In the genomic region with DNA sequence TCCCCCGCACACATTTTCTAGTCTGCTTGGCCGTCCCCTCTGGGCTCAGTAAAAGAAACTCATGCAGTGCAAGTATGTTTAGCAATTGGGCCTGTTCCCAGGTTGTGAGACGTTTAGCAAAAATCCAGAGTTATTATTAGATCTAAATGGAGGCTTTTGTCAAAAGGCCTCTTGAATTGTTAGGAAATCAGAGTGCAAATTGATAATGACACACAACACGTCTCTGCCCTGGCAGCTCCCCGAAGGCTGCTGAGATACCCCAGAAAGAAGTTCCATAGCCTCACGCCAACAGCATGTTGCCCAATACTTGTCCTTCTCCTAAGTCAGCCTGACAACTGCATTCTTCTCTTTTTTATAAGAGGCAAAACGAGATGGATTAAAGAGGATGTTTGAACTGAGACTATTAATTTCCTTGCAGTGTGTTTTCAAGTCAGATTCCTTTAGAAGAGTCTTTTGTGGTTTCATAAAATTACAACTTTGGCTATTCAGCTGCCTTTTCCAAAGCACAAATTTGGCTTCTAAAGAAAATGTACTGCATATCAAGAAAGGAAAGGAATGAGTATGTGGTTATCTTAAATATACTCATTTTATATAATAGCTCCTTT, we compare ENCODE assay signal across 9 cellular contexts.
A peak's percentile ranks its signal among the peaks of the same experiment; 100 is the strongest.
DNase-seq lines count a peak whose midpoint lies in the region; ATAC-seq and TF ChIP-seq lines count a peak whose summit lies in the region.
"Had no signal": no experiment of that assay in that cellular context is flagged by ENCODE, and none has a peak within 500 bp of the region (broad histone marks: within the 10 kb centered on the region; RNA-seq: fewer than 3 reads in every experiment).

No MANE protein-coding gene starts in this region.

- no peak for ATAC-seq in naive thymus-derived CD4-positive, alpha-beta T cell
- ATAC-seq in GM18519 (IDR thresholded peaks at IDR 0.05; ENCODE audit: low FRiP score, unreplicated experiment), result no peak

- no peak overlapping the region for H3K4me3 Mint-ChIP-seq in nephron
- no peak overlapping the region for H3K4me3 Mint-ChIP-seq in naive thymus-derived CD4-positive, alpha-beta T cell
- H3K4me3 Mint-ChIP-seq: immature natural killer cell had no signal

- H3K27me3 ChIP-seq in SJCRH30, result no peaks in the 10 kb centered on the region
- no peaks in the 10 kb centered on the region for H3K27me3 ChIP-seq in uterus
- no peaks in the 10 kb centered on the region for H3K27me3 ChIP-seq in naive thymus-derived CD4-positive, alpha-beta T cell (ENCODE audit: control insufficient read depth in 2 of 2, insufficient read depth in 2 of 2, low read length in 2 of 2)

- peak overlapping the region in 2 of 3 experiments; percentile 82 to 86 for H3K27ac Mint-ChIP-seq in nephron
- no peak overlapping the region for H3K27ac Mint-ChIP-seq in naive thymus-derived CD4-positive, alpha-beta T cell
- H3K27ac Mint-ChIP-seq: immature natural killer cell had no signal

- DNase-seq in SJCRH30 (peak in 1 of 2 experiments; percentile 46), fibroblast of mammary gland (ENCODE audit: low read depth) (peak; percentile 82), uterus (peak; percentile 78 to 81), NCI-H1048 (lab: John Stamatoyannopoulos, UW) (no peak)
- no peak for DNase-seq in naive thymus-derived CD4-positive, alpha-beta T cell
- DNase-seq: activated CD4-positive, alpha-beta T cell treated with anti-CD3 and anti-CD28 coated beads for 48 hours; immature natural killer cell had no signal

- intact Hi-C loops in uterus (cut with DNase I; ENCODE audit: low total_unique reads), result no loop called here
- intact Hi-C loops in naive thymus-derived CD4-positive, alpha-beta T cell (cut with micrococcal nuclease), result no loop called here

- peak overlapping the region; percentile 7; the same call in 1 of the 2 replicates for H3K27ac ChIP-seq in SJCRH30
- peak overlapping the region; percentile 52 to 63 for H3K27ac ChIP-seq in uterus
- no peak overlapping the region for H3K27ac ChIP-seq in naive thymus-derived CD4-positive, alpha-beta T cell (ENCODE audit: low read depth, low read length)

- no peak overlapping the region for H3K4me3 ChIP-seq in SJCRH30
- H3K4me3 ChIP-seq in fibroblast of mammary gland (ENCODE audit: control insufficient read depth, low read depth, low read length), result no peak overlapping the region
- H3K4me3 ChIP-seq in uterus, result no peak overlapping the region
- H3K4me3 ChIP-seq in naive thymus-derived CD4-positive, alpha-beta T cell (ENCODE audit: low read length), result no peak overlapping the region

- H3K36me3 Mint-ChIP-seq in nephron (ENCODE audit: low read depth), result no peaks in the 10 kb centered on the region
- no peaks in the 10 kb centered on the region for H3K36me3 Mint-ChIP-seq in naive thymus-derived CD4-positive, alpha-beta T cell

- H3K4me1 Mint-ChIP-seq in nephron, result peaks cover 24% of the 10 kb centered on the region
- H3K4me1 Mint-ChIP-seq in naive thymus-derived CD4-positive, alpha-beta T cell, result no peaks in the 10 kb centered on the region
- H3K4me1 Mint-ChIP-seq: immature natural killer cell had no signal

- CTCF ChIA-PET in naive thymus-derived CD4-positive, alpha-beta T cell (lab: Charles Lee), result interaction anchor here (1.0 kb wide), 1 partner anchor 12 kb away, joined by 5 read pairs; no protein-coding TSS in a partner anchor

- TF ChIP-seq CTCF in fibroblast of mammary gland (conservative IDR thresholded peaks at IDR 0.05; ENCODE audit: control insufficient read depth, insufficient read depth, low read depth, low read length) (no peak), nephron (IDR thresholded peaks at IDR 0.05; ENCODE audit: unreplicated experiment in 3 of 3) (no peak), uterus (IDR thresholded peaks at IDR 0.05) (no peak)

- TF ChIP-seq POLR2A in uterus (IDR thresholded peaks at IDR 0.05), result no peak

- no peaks in the 10 kb centered on the region for H3K36me3 ChIP-seq in SJCRH30
- no peaks in the 10 kb centered on the region for H3K36me3 ChIP-seq in uterus
- no peaks in the 10 kb centered on the region for H3K36me3 ChIP-seq in naive thymus-derived CD4-positive, alpha-beta T cell (ENCODE audit: control insufficient read depth in 2 of 3, insufficient read depth in 3 of 3, low read length in 3 of 3)

- no peaks in the 10 kb centered on the region for H3K9me3 Mint-ChIP-seq in nephron
- peaks cover 0 to 3% (median 0%) of the 10 kb centered on the region in 11 donors for H3K9me3 Mint-ChIP-seq in naive thymus-derived CD4-positive, alpha-beta T cell

- no peaks in the 10 kb centered on the region; the same call in 1 of the 2 replicates for H3K9me3 ChIP-seq in SJCRH30 (replicated peaks)
- H3K9me3 ChIP-seq in uterus, result no peaks in the 10 kb centered on the region
- no peaks in the 10 kb centered on the region for H3K9me3 ChIP-seq in naive thymus-derived CD4-positive, alpha-beta T cell (ENCODE audit: control insufficient read depth in 2 of 3, low read length in 3 of 3)

- no peaks in the 10 kb centered on the region for H3K27me3 Mint-ChIP-seq in nephron (ENCODE audit: low read depth)
- peaks cover 0 to 28% (median 9%) of the 10 kb centered on the region in 5 donors for H3K27me3 Mint-ChIP-seq in naive thymus-derived CD4-positive, alpha-beta T cell

- POLR2A ChIA-PET in naive thymus-derived CD4-positive, alpha-beta T cell (lab: Charles Lee), result no interaction called here

- H3K4me1 ChIP-seq in SJCRH30, result peaks cover 28% of the 10 kb centered on the region
- H3K4me1 ChIP-seq in uterus, result no peaks in the 10 kb centered on the region
- no peaks in the 10 kb centered on the region for H3K4me1 ChIP-seq in naive thymus-derived CD4-positive, alpha-beta T cell (ENCODE audit: control insufficient read depth in 2 of 2, insufficient read depth in 2 of 2, low read length in 2 of 2)

Comparison
In these comparisons a context has a peak if more than half of its experiments do, and no peak if none do; other contexts are left out.
1. DNase-seq: peak in fibroblast of mammary gland (single experiment) and uterus (2 of 2); none in NCI-H1048 (single experiment) and naive thymus-derived CD4-positive, alpha-beta T cell (0 of 9).
2. H3K27ac Mint-ChIP-seq: peak in nephron (2 of 3); none in naive thymus-derived CD4-positive, alpha-beta T cell (0 of 9).